ENCODE assay signal across 22 cellular contexts in genomic region chr4:1360423-1361283, GRCh38. TPM values are rescaled to one million over a fixed set of nuclear protein-coding genes. Genes with fewer than 3 reads are reported as not detected.
A peak's percentile ranks its signal among the peaks of the same experiment; 100 is the strongest.
DNase-seq lines count a peak whose midpoint lies in the region; ATAC-seq lines count a peak whose summit lies in the region.
"Had no signal": no experiment of that assay in that cellular context is flagged by ENCODE, and none has a peak within 500 bp of the region (broad histone marks: within the 10 kb centered on the region; RNA-seq: fewer than 3 reads in every experiment).

No MANE protein-coding gene starts in this region.

- no peak overlapping the region for H3K4me3 Mint-ChIP-seq in activated naive CD4-positive, alpha-beta T cell treated with anti-CD3 and anti-CD28 coated beads, Interleukin-2, amount 10 ng/mL, durations not matched to agents 7 days and 5 days
- H3K4me3 Mint-ChIP-seq: activated CD8-positive, alpha-beta memory T cell treated with anti-CD3 and anti-CD28 coated beads, Interleukin-2, amount 10 ng/mL, durations not matched to agents 7 days and 5 days; CD4-positive, alpha-beta T cell; IgD-negative memory B cell; immature natural killer cell; naive thymus-derived CD8-positive, alpha-beta T cell; stimulated activated naive B cell treated with anti-CD40 and anti-IgM and Interleukin-4, amounts not matched to agents 10 μg/mL and 1 μg/mL and 100 μg/mL, for 72 hours had no signal

- DNase-seq in activated naive CD4-positive, alpha-beta T cell treated with anti-CD3 and anti-CD28 coated beads, Interleukin-2, amount 50 U/mL, for 72 hours (ENCODE audit: low spot score in 2 of 2): no peak
- no peak for DNase-seq in activated naive CD4-positive, alpha-beta T cell treated with anti-CD3 and anti-CD28 coated beads, Interleukin-2, amount 10 ng/mL, durations not matched to agents 7 days and 5 days
- DNase-seq in SW480 (ENCODE audit: low spot score) (peak; percentile 17), fibroblast of peridontal ligament (ENCODE audit: extremely low read depth) (peak; percentile 28), smooth muscle cell of the brain vasculature (ENCODE audit: low read depth, low spot score) (peak; percentile 21), NCI-H446 treated with DMSO at 0.1 percent for 48 hours (lab: John Stamatoyannopoulos, UW) (no peak)
- DNase-seq in activated CD4-positive, alpha-beta T cell treated with anti-CD3 and anti-CD28 coated beads for 48 hours: no peak
- no peak for DNase-seq in stimulated activated naive CD8-positive, alpha-beta T cell treated with anti-CD3 and anti-CD28 coated beads, Interleukin-15, Interleukin-2, amounts not matched to agents 100 U/mL and 50 U/mL, for 24 hours
- DNase-seq: activated CD8-positive, alpha-beta memory T cell treated with anti-CD3 and anti-CD28 coated beads, Interleukin-2, amount 10 ng/mL, durations not matched to agents 7 days and 5 days; CD4-positive, alpha-beta T cell; immature natural killer cell; naive thymus-derived CD8-positive, alpha-beta T cell; NCI-H2081 treated with DMSO at 0.1 percent for 48 hours; NCI-H526; SHP77; stimulated activated naive B cell treated with anti-CD40 and anti-IgM and Interleukin-4, amounts not matched to agents 10 μg/mL and 1 μg/mL and 100 μg/mL, for 72 hours; T-helper 9 cell; transverse colon had no signal

- H3K9me3 Mint-ChIP-seq in activated naive CD4-positive, alpha-beta T cell treated with anti-CD3 and anti-CD28 coated beads, Interleukin-2, amount 50 U/mL, for 72 hours: no peaks in the 10 kb centered on the region
- H3K9me3 Mint-ChIP-seq in activated naive CD4-positive, alpha-beta T cell treated with anti-CD3 and anti-CD28 coated beads, Interleukin-2, amount 10 ng/mL, durations not matched to agents 7 days and 5 days: no peaks in the 10 kb centered on the region
- H3K9me3 Mint-ChIP-seq: CD4-positive, alpha-beta T cell; IgD-negative memory B cell; immature natural killer cell; naive thymus-derived CD8-positive, alpha-beta T cell; stimulated activated naive B cell treated with anti-CD40 and anti-IgM and Interleukin-4, amounts not matched to agents 10 μg/mL and 1 μg/mL and 100 μg/mL, for 72 hours had no signal

- H3K27me3 Mint-ChIP-seq in activated naive CD4-positive, alpha-beta T cell treated with anti-CD3 and anti-CD28 coated beads, Interleukin-2, amount 10 ng/mL, durations not matched to agents 7 days and 5 days: no peaks in the 10 kb centered on the region
- H3K27me3 Mint-ChIP-seq: activated CD8-positive, alpha-beta memory T cell treated with anti-CD3 and anti-CD28 coated beads, Interleukin-2, amount 10 ng/mL, durations not matched to agents 7 days and 5 days; CD4-positive, alpha-beta T cell; IgD-negative memory B cell; naive thymus-derived CD8-positive, alpha-beta T cell; stimulated activated naive B cell treated with anti-CD40 and anti-IgM and Interleukin-4, amounts not matched to agents 10 μg/mL and 1 μg/mL and 100 μg/mL, for 72 hours had no signal

- peak overlapping the region; percentile 14 to 23 for H3K27ac Mint-ChIP-seq in activated naive CD4-positive, alpha-beta T cell treated with anti-CD3 and anti-CD28 coated beads, Interleukin-2, amount 50 U/mL, for 72 hours
- no peak overlapping the region for H3K27ac Mint-ChIP-seq in activated naive CD4-positive, alpha-beta T cell treated with anti-CD3 and anti-CD28 coated beads, Interleukin-2, amount 10 ng/mL, durations not matched to agents 7 days and 5 days
- H3K27ac Mint-ChIP-seq: activated CD8-positive, alpha-beta memory T cell treated with anti-CD3 and anti-CD28 coated beads, Interleukin-2, amount 10 ng/mL, durations not matched to agents 7 days and 5 days; CD4-positive, alpha-beta T cell; IgD-negative memory B cell; immature natural killer cell; naive thymus-derived CD8-positive, alpha-beta T cell; stimulated activated naive B cell treated with anti-CD40 and anti-IgM and Interleukin-4, amounts not matched to agents 10 μg/mL and 1 μg/mL and 100 μg/mL, for 72 hours had no signal

- no peak for ATAC-seq in activated naive CD4-positive, alpha-beta T cell treated with anti-CD3 and anti-CD28 coated beads, Interleukin-2, amount 50 U/mL, for 72 hours
- no peak for ATAC-seq in stimulated activated naive CD8-positive, alpha-beta T cell treated with anti-CD3 and anti-CD28 coated beads, Interleukin-15, Interleukin-2, amounts not matched to agents 100 U/mL and 50 U/mL, for 24 hours
- ATAC-seq: activated CD4-positive, CD25-positive, alpha-beta regulatory T cell treated with anti-CD3 and anti-CD28 coated beads, Interleukin-2, amount 50 U/mL, for 24 hours; activated CD8-positive, alpha-beta memory T cell treated with anti-CD3 and anti-CD28 coated beads, Interleukin-2, amount 10 ng/mL, durations not matched to agents 7 days and 5 days; naive thymus-derived CD8-positive, alpha-beta T cell; stimulated activated naive B cell treated with anti-CD40 and anti-IgM and Interleukin-4, amounts not matched to agents 10 μg/mL and 1 μg/mL and 100 μg/mL, for 72 hours had no signal

- no peaks in the 10 kb centered on the region for H3K4me1 Mint-ChIP-seq in activated naive CD4-positive, alpha-beta T cell treated with anti-CD3 and anti-CD28 coated beads, Interleukin-2, amount 10 ng/mL, durations not matched to agents 7 days and 5 days
- H3K4me1 Mint-ChIP-seq: activated CD8-positive, alpha-beta memory T cell treated with anti-CD3 and anti-CD28 coated beads, Interleukin-2, amount 10 ng/mL, durations not matched to agents 7 days and 5 days; IgD-negative memory B cell; immature natural killer cell had no signal

- CTCF ChIA-PET in activated naive CD4-positive, alpha-beta T cell treated with anti-CD3 and anti-CD28 coated beads, Interleukin-2, amount 10 ng/mL, durations not matched to agents 7 days and 5 days (lab: Charles Lee): no interaction called here

- no peaks in the 10 kb centered on the region for H3K36me3 Mint-ChIP-seq in activated naive CD4-positive, alpha-beta T cell treated with anti-CD3 and anti-CD28 coated beads, Interleukin-2, amount 50 U/mL, for 72 hours
- H3K36me3 Mint-ChIP-seq in activated naive CD4-positive, alpha-beta T cell treated with anti-CD3 and anti-CD28 coated beads, Interleukin-2, amount 10 ng/mL, durations not matched to agents 7 days and 5 days: no peaks in the 10 kb centered on the region
- H3K36me3 Mint-ChIP-seq: activated CD8-positive, alpha-beta memory T cell treated with anti-CD3 and anti-CD28 coated beads, Interleukin-2, amount 10 ng/mL, durations not matched to agents 7 days and 5 days; IgD-negative memory B cell had no signal

RNA-seq across cellular contexts. Expression of gene UVSSA, which starts 13.6 kb away (rescaled TPM):
- total RNA-seq in activated naive CD4-positive, alpha-beta T cell treated with anti-CD3 and anti-CD28 coated beads, Interleukin-2, amount 50 U/mL, for 72 hours: 10 to 100 TPM; 19.1 to 23.8 TPM

RNA-seq across cellular contexts. Expression of gene NKX1-1, which starts 45.6 kb away (rescaled TPM):
- total RNA-seq in activated naive CD4-positive, alpha-beta T cell treated with anti-CD3 and anti-CD28 coated beads, Interleukin-2, amount 50 U/mL, for 72 hours: not detected
- total RNA-seq: activated CD8-positive, alpha-beta memory T cell treated with anti-CD3 and anti-CD28 coated beads, Interleukin-2, amount 10 ng/mL, durations not matched to agents 7 days and 5 days; CD4-positive, alpha-beta T cell; lung microvascular endothelial cell; naive thymus-derived CD8-positive, alpha-beta T cell; posterior vena cava; transverse colon had no signal

Comparison
In these comparisons a context has a peak if more than half of its experiments do, and no peak if none do; other contexts are left out.
1. DNase-seq: peak in SW480 (single experiment), fibroblast of peridontal ligament (single experiment) and smooth muscle cell of the brain vasculature (single experiment); none in activated naive CD4-positive, alpha-beta T cell treated with anti-CD3 and anti-CD28 coated beads, Interleukin-2, amount 50 U/mL, for 72 hours (0 of 2), activated naive CD4-positive, alpha-beta T cell treated with anti-CD3 and anti-CD28 coated beads, Interleukin-2, amount 10 ng/mL, durations not matched to agents 7 days and 5 days (single experiment), activated CD4-positive, alpha-beta T cell treated with anti-CD3 and anti-CD28 coated beads for 48 hours (single experiment), NCI-H446 treated with DMSO at 0.1 percent for 48 hours (single experiment) and stimulated activated naive CD8-positive, alpha-beta T cell treated with anti-CD3 and anti-CD28 coated beads, Interleukin-15, Interleukin-2, amounts not matched to agents 100 U/mL and 50 U/mL, for 24 hours (single experiment).